ENCODE assay signal across 16 cellular contexts in genomic region chr11:46658259-46658658, GRCh38. TPM values are rescaled to one million over a fixed set of nuclear protein-coding genes. Genes with fewer than 3 reads are reported as not detected.
DNase-seq lines count a peak whose midpoint lies in the region; ATAC-seq and TF ChIP-seq lines count a peak whose summit lies in the region.
"Had no signal": no experiment of that assay in that cellular context is flagged by ENCODE, and none has a peak within 500 bp of the region (broad histone marks: within the 10 kb centered on the region; RNA-seq: fewer than 3 reads in every experiment).

No MANE protein-coding gene starts in this region.

- H3K27ac ChIP-seq in right atrium auricular region (peak overlapping the region; percentile 57 to 70), tibial artery (peak overlapping the region in 1 of 2 donors; percentile 28), lower lobe of right lung (no peak overlapping the region)
- H3K27ac ChIP-seq: SJSA1 had no signal

- peak; percentile 15 for DNase-seq in NCI-H82 (lab: John Stamatoyannopoulos, UW)
- no peak for DNase-seq in NCI-H82 treated with DMSO at 0.1 percent for 48 hours (lab: John Stamatoyannopoulos, UW; ENCODE audit: unreplicated experiment)
- DNase-seq in astrocyte of the hippocampus (ENCODE audit: low read depth, low spot score): peak; percentile 74
- no peak for DNase-seq in right atrium auricular region (ENCODE audit: low spot score)
- peak; percentile 81 to 82 for DNase-seq in tibial artery
- DNase-seq in UCSD-AML1 (lab: John Stamatoyannopoulos, UW; ENCODE audit: unreplicated experiment): no peak
- DNase-seq in lower lobe of right lung: no peak
- no peak for DNase-seq in mucosa of descending colon
- DNase-seq: 8988T, activated T-cell treated with anti-CD3 and anti-CD28 coated beads for 4 hours, DMS 273 treated with DMSO at 0.1 percent for 48 hours, NCI-H1417, NCI-H69 had no signal

- TF ChIP-seq CTCF in right atrium auricular region (IDR thresholded peaks at IDR 0.05): no peak
- no peak for TF ChIP-seq CTCF in tibial artery (IDR thresholded peaks at IDR 0.05)
- TF ChIP-seq CTCF in lower lobe of right lung (IDR thresholded peaks at IDR 0.05): no peak
- no peak for TF ChIP-seq CTCF in mucosa of descending colon (IDR thresholded peaks at IDR 0.05)

- H3K9me3 ChIP-seq in right atrium auricular region: no peaks in the 10 kb centered on the region
- H3K9me3 ChIP-seq in tibial artery: no peaks in the 10 kb centered on the region
- H3K9me3 ChIP-seq in lower lobe of right lung: no peaks in the 10 kb centered on the region
- no peaks in the 10 kb centered on the region for H3K9me3 ChIP-seq in mucosa of descending colon
- H3K9me3 ChIP-seq: breast epithelium, SJSA1, thyroid gland had no signal

- H3K4me3 ChIP-seq in right atrium auricular region: no peak overlapping the region
- H3K4me3 ChIP-seq in tibial artery: no peak overlapping the region
- no peak overlapping the region for H3K4me3 ChIP-seq in lower lobe of right lung
- H3K4me3 ChIP-seq in mucosa of descending colon: no peak overlapping the region
- H3K4me3 ChIP-seq: breast epithelium, SJSA1, thyroid gland had no signal

- peaks cover 61% of the 10 kb centered on the region for H3K36me3 ChIP-seq in right atrium auricular region
- H3K36me3 ChIP-seq in tibial artery: peaks cover 84 to 99% (median 84%) of the 10 kb centered on the region in 3 donors
- H3K36me3 ChIP-seq in lower lobe of right lung: peaks cover 99% of the 10 kb centered on the region
- peaks cover 12% of the 10 kb centered on the region for H3K36me3 ChIP-seq in mucosa of descending colon (ENCODE audit: low read depth)

- intact Hi-C loops in tibial artery (cut with DNase I; ENCODE audit: low total_unique reads): no loop called here
- intact Hi-C loops in lower lobe of right lung (cut with DNase I): no loop called here
- intact Hi-C loops in mucosa of descending colon (cut with DNase I, micrococcal nuclease): no loop called here

- ATAC-seq in lower lobe of right lung (no peak), mucosa of descending colon (no peak)

- no peaks in the 10 kb centered on the region for H3K27me3 ChIP-seq in right atrium auricular region
- H3K27me3 ChIP-seq in tibial artery: no peaks in the 10 kb centered on the region
- H3K27me3 ChIP-seq in lower lobe of right lung (ENCODE audit: low read depth): no peaks in the 10 kb centered on the region
- H3K27me3 ChIP-seq: breast epithelium, SJSA1, thyroid gland had no signal

- H3K4me1 ChIP-seq in right atrium auricular region (peaks cover 0 to 27% of the 10 kb centered on the region in 2 donors), tibial artery (peaks cover 0 to 11% (median 0%) of the 10 kb centered on the region in 4 donors), lower lobe of right lung (no peaks in the 10 kb centered on the region), mucosa of descending colon (ENCODE audit: low read depth) (no peaks in the 10 kb centered on the region)
- H3K4me1 ChIP-seq: breast epithelium, SJSA1, thyroid gland had no signal

RNA-seq across cellular contexts. Expression of gene ATG13, which starts 40.9 kb away (rescaled TPM):
- total RNA-seq in right atrium auricular region: 10 to 100 TPM; 54.5 to 80.2 TPM
- total RNA-seq in lower lobe of right lung: 54.4 TPM
- 10 to 100 TPM; 61.6 to 81.4 (median 62.3) TPM for total RNA-seq in mucosa of descending colon

RNA-seq across cellular contexts. Expression of gene HARBI1, which starts 41.2 kb away (rescaled TPM):
- total RNA-seq in right atrium auricular region (1 to 10 TPM; 2.3 to 3.3 TPM), lower lobe of right lung (6.3 TPM), mucosa of descending colon (1 to 10 TPM; 4.5 to 6.0 (median 5.7) TPM)

RNA-seq across cellular contexts. Expression of gene ARHGAP1, which starts 42.2 kb away (rescaled TPM):
- total RNA-seq in right atrium auricular region (100 to 1,000 TPM in 1 of 2 donors, 10 to 100 TPM in 1; 88.1 to 117 TPM), lower lobe of right lung (67.4 TPM), mucosa of descending colon (10 to 100 TPM; 76.4 to 95.2 (median 90.6) TPM)

RNA-seq across cellular contexts. Expression of gene ZNF408, which starts 42.6 kb away (rescaled TPM):
- total RNA-seq in right atrium auricular region: 1 to 10 TPM; 6.0 to 9.6 TPM
- total RNA-seq in lower lobe of right lung: 8.6 TPM
- total RNA-seq in mucosa of descending colon: 10 to 100 TPM in 2 of 3 donors, 1 to 10 TPM in 1; 8.0 to 13.2 (median 12.8) TPM

Comparison
In these comparisons a context has a peak if more than half of its experiments do, and no peak if none do; other contexts are left out.
1. DNase-seq: peak in NCI-H82 (single experiment), astrocyte of the hippocampus (single experiment) and tibial artery (2 of 2); none in NCI-H82 treated with DMSO at 0.1 percent for 48 hours (single experiment), right atrium auricular region (single experiment), UCSD-AML1 (single experiment), lower lobe of right lung (single experiment) and mucosa of descending colon (0 of 3).